In the genomic region with DNA sequence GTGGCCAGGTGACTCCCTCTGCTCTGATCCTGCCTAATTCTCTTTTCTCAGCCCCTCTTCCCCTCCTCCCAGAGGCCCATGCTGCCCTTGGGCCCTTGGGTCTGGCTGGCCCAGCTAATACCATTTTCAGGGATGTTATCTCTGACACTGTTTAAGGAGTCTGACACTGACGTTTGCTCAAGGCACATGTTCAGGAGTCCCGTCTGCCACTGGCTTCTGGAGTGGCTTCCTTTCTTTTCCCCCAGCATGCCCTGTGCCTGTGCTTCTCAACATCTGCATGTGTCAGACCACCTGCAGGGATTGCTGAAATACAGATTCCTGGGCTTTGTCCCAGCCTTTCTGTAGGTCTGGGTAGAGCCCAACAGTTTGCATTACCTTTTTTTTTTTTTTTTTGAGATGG, we compare ENCODE assay signal across 16 cellular contexts.
DNase-seq lines count a peak whose midpoint lies in the region; ATAC-seq and TF ChIP-seq lines count a peak whose summit lies in the region.
"Had no signal": no experiment of that assay in that cellular context is flagged by ENCODE, and none has a peak within 500 bp of the region (broad histone marks: within the 10 kb centered on the region; RNA-seq: fewer than 3 reads in every experiment).

No MANE protein-coding gene starts in this region.

- no peaks in the 10 kb centered on the region for H3K27me3 ChIP-seq in RWPE2 (ENCODE audit: insufficient read depth, poor library complexity, severe bottlenecking)
- H3K27me3 ChIP-seq in CD8-positive, alpha-beta T cell (ENCODE audit: insufficient read depth, low read length), result no peaks in the 10 kb centered on the region

- no peaks in the 10 kb centered on the region for H3K27me3 Mint-ChIP-seq in CD8-positive, alpha-beta T cell (ENCODE audit: low read depth)
- H3K27me3 Mint-ChIP-seq: CD4-positive, alpha-beta memory T cell had no signal

- CTCF ChIA-PET in CD8-positive, alpha-beta T cell (lab: Charles Lee), result no interaction called here

- H3K4me1 ChIP-seq in RWPE2 (ENCODE audit: insufficient read depth, poor library complexity, severe bottlenecking), result no peaks in the 10 kb centered on the region
- H3K4me1 ChIP-seq in CD8-positive, alpha-beta T cell (ENCODE audit: insufficient read depth, low read length), result no peaks in the 10 kb centered on the region

- no peaks in the 10 kb centered on the region for H3K36me3 Mint-ChIP-seq in CD8-positive, alpha-beta T cell
- H3K36me3 Mint-ChIP-seq: CD4-positive, alpha-beta memory T cell had no signal

- ATAC-seq in RWPE2 (ENCODE audit: low read depth), result no peak
- no peak for ATAC-seq in GM19463 (IDR thresholded peaks at IDR 0.05; ENCODE audit: unreplicated experiment)
- ATAC-seq in CD8-positive, alpha-beta T cell, result no peak

- TF ChIP-seq CTCF in RWPE2 (IDR thresholded peaks at IDR 0.05; ENCODE audit: poor library complexity, severe bottlenecking), result no peak
- TF ChIP-seq CTCF in CD8-positive, alpha-beta T cell (IDR thresholded peaks at IDR 0.05), result no peak

- H3K4me1 Mint-ChIP-seq in CD8-positive, alpha-beta T cell (ENCODE audit: low read depth), result peaks cover 11% of the 10 kb centered on the region

- H3K36me3 ChIP-seq in RWPE2 (ENCODE audit: low read depth), result no peaks in the 10 kb centered on the region
- no peaks in the 10 kb centered on the region for H3K36me3 ChIP-seq in CD8-positive, alpha-beta T cell (ENCODE audit: insufficient read depth, low read length)

- H3K27ac ChIP-seq in RWPE2 (ENCODE audit: poor library complexity, severe bottlenecking), result no peak overlapping the region
- no peak overlapping the region for H3K27ac ChIP-seq in CD8-positive, alpha-beta T cell (ENCODE audit: low read depth, low read length)
- H3K27ac ChIP-seq: C4-2B had no signal

- POLR2A ChIA-PET in CD8-positive, alpha-beta T cell (lab: Charles Lee), result no interaction called here

- H3K4me3 Mint-ChIP-seq in CD8-positive, alpha-beta T cell, result no peak overlapping the region
- H3K4me3 Mint-ChIP-seq: CD4-positive, alpha-beta memory T cell had no signal

- intact Hi-C loops in CD8-positive, alpha-beta T cell (cut with DNase I, micrococcal nuclease), result no loop called here

- peak; percentile 27 for DNase-seq in activated effector memory CD4-positive, alpha-beta T cell treated with anti-CD3 and anti-CD28 coated beads, Interleukin-2, amount 50 U/mL, for 16 hours
- DNase-seq in activated effector memory CD4-positive, alpha-beta T cell treated with Interleukin-2 at 50 U/mL for 16 hours, result no peak
- peak; percentile 16 for DNase-seq in RWPE2 (ENCODE audit: low spot score)
- DNase-seq in islet precursor cell, result peak; percentile 53
- no peak for DNase-seq in dedifferentiated amniotic fluid mesenchymal stem cell (ENCODE audit: extremely low spot score)
- DNase-seq in NCI-H524 treated with DMSO at 0.1 percent for 48 hours (lab: John Stamatoyannopoulos, UW), result no peak
- no peak for DNase-seq in CD8-positive, alpha-beta T cell
- DNase-seq: ACHN; CD4-positive, alpha-beta memory T cell; COR-L47; DMS153; DMS79 treated with DMSO at 0.1 percent for 48 hours; EL; GDM1 had no signal

- H3K9me3 ChIP-seq in RWPE2 (ENCODE audit: severe bottlenecking), result no peaks in the 10 kb centered on the region
- H3K9me3 ChIP-seq in CD8-positive, alpha-beta T cell (ENCODE audit: low read length), result no peaks in the 10 kb centered on the region

- no peak overlapping the region for H3K4me3 ChIP-seq in RWPE2 (ENCODE audit: severe bottlenecking)
- H3K4me3 ChIP-seq in CD8-positive, alpha-beta T cell (ENCODE audit: low read depth, low read length), result no peak overlapping the region

- no peak overlapping the region for H3K27ac Mint-ChIP-seq in CD8-positive, alpha-beta T cell

- H3K9me3 Mint-ChIP-seq in CD8-positive, alpha-beta T cell, result no peaks in the 10 kb centered on the region
- H3K9me3 Mint-ChIP-seq: CD4-positive, alpha-beta memory T cell had no signal

Comparison
In these comparisons a context has a peak if more than half of its experiments do, and no peak if none do; other contexts are left out.
1. DNase-seq: peak in activated effector memory CD4-positive, alpha-beta T cell treated with anti-CD3 and anti-CD28 coated beads, Interleukin-2, amount 50 U/mL, for 16 hours (single experiment), RWPE2 (single experiment) and islet precursor cell (single experiment); none in activated effector memory CD4-positive, alpha-beta T cell treated with Interleukin-2 at 50 U/mL for 16 hours (single experiment), dedifferentiated amniotic fluid mesenchymal stem cell (single experiment), NCI-H524 treated with DMSO at 0.1 percent for 48 hours (single experiment) and CD8-positive, alpha-beta T cell (0 of 7).